1 cellular context compared by ENCODE assay signal in genomic region chr9:70411930-70412677, GRCh38.
TF ChIP-seq lines count a peak whose summit lies in the region.

No MANE protein-coding gene starts in this region.

TF ChIP-seq in HepG2, 621 proteins besides CTCF, POLR2A, EP300 and RAD21 (continued from another document):
- TF ChIP-seq HNF1A (IDR thresholded peaks at IDR 0.05; ENCODE audit: low read depth) (no peak), HNF1A (CRISPR knock-in tag; IDR thresholded peaks at IDR 0.05; ENCODE audit: borderline replicate concordance) (no peak), HES4 (CRISPR knock-in tag; IDR thresholded peaks at IDR 0.05; ENCODE audit: borderline replicate concordance) (no peak), ZNF777 (CRISPR knock-in tag; IDR thresholded peaks at IDR 0.05) (no peak), ZNF644 (CRISPR knock-in tag; IDR thresholded peaks at IDR 0.05; ENCODE audit: low read depth) (no peak), ZNF569 (CRISPR knock-in tag; IDR thresholded peaks at IDR 0.05; ENCODE audit: borderline replicate concordance) (no peak), RXRB (CRISPR knock-in tag; IDR thresholded peaks at IDR 0.05; ENCODE audit: borderline replicate concordance) (0 out of 2 replicates have a peak, but pooled peaks have one; percentile 20), ARID5B (CRISPR knock-in tag; IDR thresholded peaks at IDR 0.05) (0 out of 2 replicates have a peak, but pooled peaks have one; percentile 25), POLR2AphosphoS2 (IDR thresholded peaks at IDR 0.05; ENCODE audit: low read depth, low read length) (no peak), ZZZ3 (CRISPR knock-in tag; IDR thresholded peaks at IDR 0.05; ENCODE audit: borderline replicate concordance) (no peak), HNF1B (CRISPR knock-in tag; IDR thresholded peaks at IDR 0.05) (0 out of 2 replicates have a peak, but pooled peaks have one; percentile 17), REL (CRISPR knock-in tag; conservative IDR thresholded peaks at IDR 0.05) (no peak), ZFP41 (CRISPR knock-in tag; IDR thresholded peaks at IDR 0.05; ENCODE audit: borderline replicate concordance) (no peak), ZBTB37 (CRISPR knock-in tag; IDR thresholded peaks at IDR 0.05) (no peak), PBX2 (CRISPR knock-in tag; IDR thresholded peaks at IDR 0.05) (no peak), HOXA7 (CRISPR knock-in tag; IDR thresholded peaks at IDR 0.05) (no peak), MAZ (IDR thresholded peaks at IDR 0.05; ENCODE audit: borderline replicate concordance, low read depth, low read length) (0 out of 2 replicates have a peak, but pooled peaks have one; percentile 13), MAZ (CRISPR knock-in tag; IDR thresholded peaks at IDR 0.05; ENCODE audit: low read depth) (no peak), ERF (CRISPR knock-in tag; IDR thresholded peaks at IDR 0.05) (peak; percentile 9; the same call in 1 of the 2 replicates), ZNF891 (CRISPR knock-in tag; IDR thresholded peaks at IDR 0.05) (no peak), TEAD3 (CRISPR knock-in tag; optimal IDR thresholded peaks at IDR 0.05; ENCODE audit: borderline replicate concordance) (no peak), CHD4 (IDR thresholded peaks at IDR 0.05; ENCODE audit: borderline replicate concordance, low read length) (no peak), RBM22 (optimal IDR thresholded peaks at IDR 0.05; ENCODE audit: low read length) (no peak), SIX1 (CRISPR knock-in tag; IDR thresholded peaks at IDR 0.05; ENCODE audit: borderline replicate concordance) (no peak), ZNF33A (CRISPR knock-in tag; IDR thresholded peaks at IDR 0.05; ENCODE audit: borderline replicate concordance) (no peak)
